ENCODE assay signal across 2 cellular contexts in genomic region chr14:37420622-37421021, GRCh38.
TF ChIP-seq lines count a peak whose summit lies in the region.

No MANE protein-coding gene starts in this region.

TF ChIP-seq in liver, 16 proteins besides CTCF, POLR2A, EP300 and RAD21:
- TF ChIP-seq HNF4G (IDR thresholded peaks at IDR 0.05) (no peak), FOXA2 (IDR thresholded peaks at IDR 0.05) (no peak), RXRA (IDR thresholded peaks at IDR 0.05) (no peak), SP1 (IDR thresholded peaks at IDR 0.05) (no peak), YY1 (IDR thresholded peaks at IDR 0.05) (no peak), ATF3 (IDR thresholded peaks at IDR 0.05) (no peak), REST (IDR thresholded peaks at IDR 0.05) (no peak), MAX (IDR thresholded peaks at IDR 0.05) (no peak), FOXA1 (IDR thresholded peaks at IDR 0.05) (no peak), NR2F2 (IDR thresholded peaks at IDR 0.05) (no peak), TAF1 (conservative IDR thresholded peaks at IDR 0.05) (no peak), ZBTB33 (IDR thresholded peaks at IDR 0.05) (no peak), HNF4A (conservative IDR thresholded peaks at IDR 0.05) (no peak), EGR1 (IDR thresholded peaks at IDR 0.05; ENCODE audit: low read depth in 2 of 2) (no peak), JUND (IDR thresholded peaks at IDR 0.05) (no peak), GABPA (IDR thresholded peaks at IDR 0.05 in 1 of 2, conservative IDR thresholded peaks at IDR 0.05 in 1 of 2) (no peak)

TF ChIP-seq in HepG2, 621 proteins besides CTCF, POLR2A, EP300 and RAD21:
- no peak for TF ChIP-seq ZNF678 (CRISPR knock-in tag; IDR thresholded peaks at IDR 0.05)
- TF ChIP-seq ATF5 (CRISPR knock-in tag; IDR thresholded peaks at IDR 0.05; ENCODE audit: low read depth), result no peak
- no peak for TF ChIP-seq KAT2B (IDR thresholded peaks at IDR 0.05; ENCODE audit: borderline replicate concordance, low read depth, low read length)
- no peak for TF ChIP-seq ZNF709 (CRISPR knock-in tag; IDR thresholded peaks at IDR 0.05)
TF ChIP-seq in HepG2: peak in this region for 0.
